ENCODE assay signal across 12 cellular contexts in the genomic region with DNA sequence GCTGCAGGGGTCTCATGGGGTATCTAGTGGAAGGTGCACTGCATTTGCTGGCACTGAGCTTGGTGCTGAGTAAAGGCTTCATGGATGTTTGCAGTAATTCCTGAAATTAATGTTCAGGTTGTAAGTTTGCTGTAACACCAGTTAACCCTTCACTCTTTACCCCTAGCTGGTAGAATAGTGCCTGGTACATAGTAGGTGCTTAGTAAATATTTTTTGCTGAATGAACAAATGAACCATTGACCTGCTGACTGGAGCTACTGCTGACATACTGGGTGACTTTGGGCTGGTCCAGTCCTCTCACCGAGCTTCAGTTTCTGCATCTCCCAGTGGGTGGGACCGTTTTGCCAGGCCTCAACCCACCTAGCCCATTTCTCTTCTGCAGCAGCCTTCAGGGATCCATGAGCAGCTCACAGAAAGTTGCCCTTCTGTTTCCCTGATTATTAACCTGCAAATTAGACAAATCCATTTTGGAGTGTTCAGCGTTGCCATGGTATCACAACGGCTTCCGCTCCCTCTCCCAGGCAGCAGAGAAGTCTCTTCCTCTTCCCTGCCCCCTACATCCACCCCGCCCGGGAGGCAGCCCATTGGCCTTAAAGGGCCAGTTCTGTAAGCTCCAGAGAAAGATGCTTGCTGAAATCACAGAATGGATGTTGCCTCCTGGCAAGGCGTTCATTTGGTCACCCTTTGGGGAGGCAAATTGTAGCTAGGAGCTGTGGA. TPM values are rescaled to one million over a fixed set of nuclear protein-coding genes. Genes with fewer than 3 reads are reported as not detected.
DNase-seq lines count a peak whose midpoint lies in the region; ATAC-seq and TF ChIP-seq lines count a peak whose summit lies in the region.
"Had no signal": no experiment of that assay in that cellular context is flagged by ENCODE, and none has a peak within 500 bp of the region (broad histone marks: within the 10 kb centered on the region; RNA-seq: fewer than 3 reads in every experiment).

No MANE protein-coding gene starts in this region.

- H3K4me3 Mint-ChIP-seq in T-helper 2 cell treated with Interferon-gamma antibody and Interleukin-4, amounts not matched to agents 5 μg/mL and 100 μg/mL, for 36 hours: no peak overlapping the region
- no peak overlapping the region for H3K4me3 Mint-ChIP-seq in CD4-positive, alpha-beta T cell
- H3K4me3 Mint-ChIP-seq: IgD-negative memory B cell had no signal

- H3K27ac ChIP-seq in HL-60 (replicated peaks) (peak overlapping the region; percentile 92), lung (ENCODE audit: low read depth in 1 of 2, low read length in 1 of 2) (no peak overlapping the region)
- no peak overlapping the region for H3K27ac ChIP-seq in CD4-positive, alpha-beta T cell (ENCODE audit: low read depth, low read length)
- H3K27ac ChIP-seq: SJSA1 had no signal

- no peaks in the 10 kb centered on the region for H3K4me1 ChIP-seq in lung (ENCODE audit: control insufficient read depth in 2 of 2, insufficient read depth in 2 of 2, low read length in 2 of 2)
- H3K4me1 ChIP-seq: SJSA1 had no signal

- DNase-seq in EH (ENCODE audit: low read depth) (peak; percentile 40), HL-60 (ENCODE audit: low read depth in 1 of 2, low spot score in 1 of 2) (peak; percentile 76 to 89), astrocyte of the hippocampus (ENCODE audit: low read depth, low spot score) (peak; percentile 14), lung (ENCODE audit: low spot score) (peak; percentile 50), KG1 (lab: John Stamatoyannopoulos, UW) (no peak)
- DNase-seq in activated naive CD4-positive, alpha-beta T cell (lab: John Stamatoyannopoulos, UW): no peak
- DNase-seq in T-helper 2 cell treated with Interferon-gamma antibody and Interleukin-4, amounts not matched to agents 5 μg/mL and 100 μg/mL, for 36 hours (ENCODE audit: low spot score): no peak
- DNase-seq in CD4-positive, alpha-beta T cell: no peak
- DNase-seq: activated T-cell treated with anti-CD3 and anti-CD28 coated beads for 4 hours; stimulated activated CD4-positive, alpha-beta T cell treated with anti-CD3 and anti-CD28 coated beads, Interleukin-15, amount 100 ng/mL, for 24 hours had no signal

- H3K9me3 Mint-ChIP-seq in T-helper 2 cell treated with Interferon-gamma antibody and Interleukin-4, amounts not matched to agents 5 μg/mL and 100 μg/mL, for 36 hours: no peaks in the 10 kb centered on the region
- no peaks in the 10 kb centered on the region for H3K9me3 Mint-ChIP-seq in CD4-positive, alpha-beta T cell

- ATAC-seq in lung (ENCODE audit: insufficient read depth, low FRiP score): peak; percentile 47
- no peak for ATAC-seq in CD4-positive, alpha-beta T cell (ENCODE audit: poor library complexity)

- no peak overlapping the region for H3K4me3 ChIP-seq in HL-60 (replicated peaks; ENCODE audit: insufficient read depth, low read length)
- no peak overlapping the region for H3K4me3 ChIP-seq in lung
- H3K4me3 ChIP-seq: SJSA1 had no signal

- intact Hi-C loops in CD4-positive, alpha-beta T cell (cut with DNase I, micrococcal nuclease): no loop called here

- WGBS in lung, 2 donors: 19 to 29% methylated on average over 8 of the region's 8 CpGs

- CTCF ChIA-PET in CD4-positive, alpha-beta T cell (lab: Charles Lee): no interaction called here

- no peak overlapping the region for H3K27ac Mint-ChIP-seq in T-helper 2 cell treated with Interferon-gamma antibody and Interleukin-4, amounts not matched to agents 5 μg/mL and 100 μg/mL, for 36 hours
- H3K27ac Mint-ChIP-seq in CD4-positive, alpha-beta T cell: no peak overlapping the region

- peaks cover 0 to 8% of the 10 kb centered on the region in 2 donors for H3K9me3 ChIP-seq in lung (ENCODE audit: control insufficient read depth in 2 of 2, insufficient read depth in 1 of 2, low read length in 1 of 2)
- H3K9me3 ChIP-seq in CD4-positive, alpha-beta T cell (ENCODE audit: control insufficient read depth, low read length): no peaks in the 10 kb centered on the region
- H3K9me3 ChIP-seq: SJSA1 had no signal

- POLR2A ChIA-PET in CD4-positive, alpha-beta T cell (lab: Charles Lee): no interaction called here

- no peaks in the 10 kb centered on the region for H3K27me3 ChIP-seq in HL-60 (ENCODE audit: insufficient read depth, poor library complexity, severe bottlenecking)
- H3K27me3 ChIP-seq in lung (ENCODE audit: control insufficient read depth, insufficient read depth): no peaks in the 10 kb centered on the region
- no peaks in the 10 kb centered on the region for H3K27me3 ChIP-seq in CD4-positive, alpha-beta T cell (ENCODE audit: control insufficient read depth, insufficient read depth, low read length)
- H3K27me3 ChIP-seq: SJSA1 had no signal

- no peaks in the 10 kb centered on the region for H3K36me3 ChIP-seq in lung (ENCODE audit: control insufficient read depth in 2 of 2, insufficient read depth in 2 of 2, low read length in 2 of 2)
- H3K36me3 ChIP-seq: SJSA1 had no signal

- no peaks in the 10 kb centered on the region for H3K27me3 Mint-ChIP-seq in T-helper 2 cell treated with Interferon-gamma antibody and Interleukin-4, amounts not matched to agents 5 μg/mL and 100 μg/mL, for 36 hours (ENCODE audit: low read depth)
- peaks cover 7% of the 10 kb centered on the region for H3K27me3 Mint-ChIP-seq in CD4-positive, alpha-beta T cell

- H3K36me3 Mint-ChIP-seq in T-helper 2 cell treated with Interferon-gamma antibody and Interleukin-4, amounts not matched to agents 5 μg/mL and 100 μg/mL, for 36 hours (ENCODE audit: low read depth): no peaks in the 10 kb centered on the region
- no peaks in the 10 kb centered on the region for H3K36me3 Mint-ChIP-seq in CD4-positive, alpha-beta T cell (ENCODE audit: low read depth)
- H3K36me3 Mint-ChIP-seq: IgD-negative memory B cell had no signal

- TF ChIP-seq CTCF in HL-60 (IDR thresholded peaks at IDR 0.05; ENCODE audit: insufficient read depth, low read length) (no peak), lung (IDR thresholded peaks at IDR 0.05; ENCODE audit: control extremely low read depth, extremely low read depth) (no peak)
- TF ChIP-seq CTCF in CD4-positive, alpha-beta T cell (IDR thresholded peaks at IDR 0.05): no peak

- no peaks in the 10 kb centered on the region for H3K4me1 Mint-ChIP-seq in T-helper 2 cell treated with Interferon-gamma antibody and Interleukin-4, amounts not matched to agents 5 μg/mL and 100 μg/mL, for 36 hours (ENCODE audit: low read depth)
- no peaks in the 10 kb centered on the region for H3K4me1 Mint-ChIP-seq in CD4-positive, alpha-beta T cell (ENCODE audit: low read depth)
- H3K4me1 Mint-ChIP-seq: IgD-negative memory B cell had no signal

RNA-seq across cellular contexts. Expression of gene BOD1, which starts 47.5 kb away (rescaled TPM):
- 10 to 100 TPM; 37.3 to 63.1 TPM for total RNA-seq in lung
- 10 to 100 TPM; 23.3 to 34.4 TPM for polyA plus RNA-seq in lung
- total RNA-seq in CD4-positive, alpha-beta T cell: 10 to 100 TPM; 20.6 to 20.9 TPM

Comparison
In these comparisons a context has a peak if more than half of its experiments do, and no peak if none do; other contexts are left out.
1. DNase-seq: peak in EH (single experiment), HL-60 (2 of 2), astrocyte of the hippocampus (single experiment) and lung (single experiment); none in activated naive CD4-positive, alpha-beta T cell (0 of 4), T-helper 2 cell treated with Interferon-gamma antibody and Interleukin-4, amounts not matched to agents 5 μg/mL and 100 μg/mL, for 36 hours (single experiment), KG1 (single experiment) and CD4-positive, alpha-beta T cell (0 of 10).